ENCODE assay signal across 8 cellular contexts in genomic region chr2:102841107-102841840, GRCh38.
DNase-seq lines count a peak whose midpoint lies in the region; ATAC-seq and TF ChIP-seq lines count a peak whose summit lies in the region.

No MANE protein-coding gene starts in this region.

- ATAC-seq in HG02884 (IDR thresholded peaks at IDR 0.05; ENCODE audit: unreplicated experiment) (peak; percentile 76), left ventricle myocardium superior (peak; percentile 86), sciatic nerve (peak; percentile 62)

- no peaks in the 10 kb centered on the region for H3K27me3 Mint-ChIP-seq in activated naive CD8-positive, alpha-beta T cell treated with anti-CD3 and anti-CD28 coated beads for 36 hours

- TF ChIP-seq CTCF in GM12874 (IDR thresholded peaks at IDR 0.05; ENCODE audit: insufficient read depth, low read depth, low read length) (peak; percentile 57; the same call in 1 of the 2 replicates), uterus (IDR thresholded peaks at IDR 0.05) (no peak)

- no peak overlapping the region for H3K27ac ChIP-seq in uterus

- intact Hi-C loops in left ventricle myocardium superior (cut with micrococcal nuclease) (no loop called here), sciatic nerve (cut with DNase I) (no loop called here), uterus (cut with DNase I; ENCODE audit: low total_unique reads) (no loop called here)

- no peaks in the 10 kb centered on the region for H3K36me3 Mint-ChIP-seq in activated naive CD8-positive, alpha-beta T cell treated with anti-CD3 and anti-CD28 coated beads for 36 hours

- peak; percentile 56 for DNase-seq in AG08396 (ENCODE audit: low spot score)
- DNase-seq in NCI-H226: peak; percentile 28
- DNase-seq in activated naive CD8-positive, alpha-beta T cell treated with anti-CD3 and anti-CD28 coated beads for 36 hours: peak; percentile 12
- DNase-seq in left ventricle myocardium superior: peak; percentile 34
- peak; percentile 60 for DNase-seq in sciatic nerve (ENCODE audit: low spot score)
- DNase-seq in uterus: no peak

- H3K27ac Mint-ChIP-seq in activated naive CD8-positive, alpha-beta T cell treated with anti-CD3 and anti-CD28 coated beads for 36 hours: no peak overlapping the region

- no peak for TF ChIP-seq POLR2A in uterus (IDR thresholded peaks at IDR 0.05)

- no peaks in the 10 kb centered on the region for H3K27me3 ChIP-seq in uterus

- no peaks in the 10 kb centered on the region for H3K4me1 ChIP-seq in uterus

- no peaks in the 10 kb centered on the region for H3K36me3 ChIP-seq in uterus

- no peaks in the 10 kb centered on the region for H3K9me3 Mint-ChIP-seq in activated naive CD8-positive, alpha-beta T cell treated with anti-CD3 and anti-CD28 coated beads for 36 hours

- H3K4me1 Mint-ChIP-seq in activated naive CD8-positive, alpha-beta T cell treated with anti-CD3 and anti-CD28 coated beads for 36 hours: peaks cover 2% of the 10 kb centered on the region

- no peak overlapping the region for H3K4me3 Mint-ChIP-seq in activated naive CD8-positive, alpha-beta T cell treated with anti-CD3 and anti-CD28 coated beads for 36 hours

- no peaks in the 10 kb centered on the region for H3K9me3 ChIP-seq in uterus

- H3K4me3 ChIP-seq in uterus: no peak overlapping the region

Comparison
In these comparisons a context has a peak if more than half of its experiments do, and no peak if none do; other contexts are left out.
1. DNase-seq: peak in AG08396 (single experiment), NCI-H226 (single experiment), activated naive CD8-positive, alpha-beta T cell treated with anti-CD3 and anti-CD28 coated beads for 36 hours (single experiment), left ventricle myocardium superior (single experiment) and sciatic nerve (single experiment); none in uterus (0 of 2).
2. Peak in every context shown above with its lines, with median percentiles within 50 percentile points of each other: ATAC-seq.